In the genomic region with DNA sequence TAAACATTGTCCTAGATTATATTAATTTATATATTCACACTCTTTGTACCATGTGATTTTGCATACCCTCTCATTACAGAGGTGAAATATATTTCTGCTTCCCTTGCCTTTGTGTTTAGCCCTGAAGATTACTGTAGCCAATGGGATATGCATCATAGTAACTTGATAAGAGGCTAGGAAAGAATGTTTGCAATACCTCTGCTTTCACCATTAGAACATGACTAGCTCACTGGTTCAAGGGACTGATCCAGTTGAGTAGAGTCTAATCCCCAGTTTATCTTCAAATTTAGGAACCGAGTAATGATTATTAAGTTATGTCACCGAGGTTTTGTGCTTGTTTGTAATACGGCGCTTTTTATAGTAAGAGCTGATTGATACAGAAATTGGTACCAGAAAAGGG, we compare ENCODE assay signal across 16 cellular contexts.
A peak's percentile ranks its signal among the peaks of the same experiment; 100 is the strongest.
DNase-seq lines count a peak whose midpoint lies in the region; ATAC-seq and TF ChIP-seq lines count a peak whose summit lies in the region.
"Had no signal": no experiment of that assay in that cellular context is flagged by ENCODE, and none has a peak within 500 bp of the region (broad histone marks: within the 10 kb centered on the region; RNA-seq: fewer than 3 reads in every experiment).

No MANE protein-coding gene starts in this region.

- no peaks in the 10 kb centered on the region for H3K36me3 Mint-ChIP-seq in GM23338 (ENCODE audit: low read depth)
- H3K36me3 Mint-ChIP-seq: CD4-positive, alpha-beta memory T cell had no signal

- H3K27ac Mint-ChIP-seq in GM23338, result no peak overlapping the region
- H3K27ac Mint-ChIP-seq: CD4-positive, alpha-beta memory T cell had no signal

- no peak overlapping the region for H3K9ac ChIP-seq in SK-N-SH

- no peaks in the 10 kb centered on the region for H3K27me3 ChIP-seq in SK-N-SH (ENCODE audit: insufficient read depth)
- H3K27me3 ChIP-seq in GM23338 (ENCODE audit: insufficient read depth), result no peaks in the 10 kb centered on the region

- H4K20me1 ChIP-seq in SK-N-SH (ENCODE audit: insufficient read depth), result no peaks in the 10 kb centered on the region
- H4K20me1 ChIP-seq in GM23338 (replicated peaks; ENCODE audit: insufficient read depth), result no peaks in the 10 kb centered on the region

- no peaks in the 10 kb centered on the region for H3K27me3 Mint-ChIP-seq in GM23338 (ENCODE audit: insufficient read depth, low read depth, poor library complexity)

- 64% methylated on average over 4 of the region's 4 CpGs for WGBS in SK-N-SH (ENCODE audit: low lambda C conversion rate)

- no peaks in the 10 kb centered on the region; a peak in 1 of 4 replicates for H3K4me1 ChIP-seq in SK-N-SH (ENCODE audit: control insufficient read depth in 1 of 2, insufficient read depth in 2 of 2, low read depth in 1 of 2, low read length in 1 of 2)
- no peaks in the 10 kb centered on the region for H3K4me1 ChIP-seq in GM23338 (ENCODE audit: insufficient read depth)
- H3K4me1 ChIP-seq: A549 had no signal

- H3K79me2 ChIP-seq in SK-N-SH (ENCODE audit: insufficient read depth), result no peaks in the 10 kb centered on the region
- no peaks in the 10 kb centered on the region for H3K79me2 ChIP-seq in GM23338 (replicated peaks; ENCODE audit: insufficient read depth)

- H3F3A ChIP-seq in SK-N-SH (replicated peaks; ENCODE audit: insufficient read depth) (peaks cover 7% of the 10 kb centered on the region), GM23338 (replicated peaks; ENCODE audit: low read depth) (no peaks in the 10 kb centered on the region)

- no peak overlapping the region for H3K4me3 ChIP-seq in SK-N-SH (ENCODE audit: low read depth in 2 of 2, low read length in 1 of 2)
- no peak overlapping the region for H3K4me3 ChIP-seq in fibroblast of the aortic adventitia (ENCODE audit: low read depth, low read length)
- no peak overlapping the region for H3K4me3 ChIP-seq in GM23338
- H3K4me3 ChIP-seq: A549 had no signal

- H3K4me2 ChIP-seq in SK-N-SH (no peak overlapping the region), GM23338 (no peak overlapping the region)
- H3K4me2 ChIP-seq: A549 had no signal

- no peak for TF ChIP-seq EP300 in SK-N-SH (IDR thresholded peaks at IDR 0.05; ENCODE audit: borderline replicate concordance in 1 of 2, low read depth in 1 of 2, low read length in 1 of 2)

- H3K27ac ChIP-seq in SK-N-SH (ENCODE audit: low read depth in 2 of 2, low read length in 1 of 2) (no peak overlapping the region), GM23338 (ENCODE audit: low read depth) (no peak overlapping the region)
- H3K27ac ChIP-seq: 22Rv1, A549 had no signal

- H3K9me2 ChIP-seq in SK-N-SH (no peaks in the 10 kb centered on the region), GM23338 (ENCODE audit: insufficient read depth) (no peaks in the 10 kb centered on the region)

- no peaks in the 10 kb centered on the region for H3K9me3 Mint-ChIP-seq in GM23338
- H3K9me3 Mint-ChIP-seq: CD4-positive, alpha-beta memory T cell had no signal

- H2AFZ ChIP-seq in SK-N-SH (ENCODE audit: low read depth) (peak overlapping the region; percentile 8; the same call in 1 of the 2 replicates), GM23338 (no peak overlapping the region)

- ATAC-seq in SK-N-SH treated with all-trans-retinoic acid at 6 μM for 48 hours, result no peak
- ATAC-seq in GM23338, result no peak
- ATAC-seq: A549 had no signal

- CTCF ChIA-PET in SK-N-SH (lab: Yijun Ruan, JAX), result no interaction called here

- H3K4me3 Mint-ChIP-seq in GM23338, result no peak overlapping the region
- H3K4me3 Mint-ChIP-seq: CD4-positive, alpha-beta memory T cell had no signal

- no peak for TF ChIP-seq CTCF in SK-N-SH (IDR thresholded peaks at IDR 0.05)
- TF ChIP-seq CTCF in fibroblast of the aortic adventitia (IDR thresholded peaks at IDR 0.05; ENCODE audit: insufficient read depth, low read length), result no peak
- no peak for TF ChIP-seq CTCF in GM23338 (conservative IDR thresholded peaks at IDR 0.05; ENCODE audit: low read depth in 2 of 2)

- no peak for DNase-seq in SK-N-SH
- peak; percentile 57 for DNase-seq in amniotic epithelial cell (ENCODE audit: low read depth)
- DNase-seq in fibroblast of the aortic adventitia (ENCODE audit: low read depth), result peak; percentile 34
- DNase-seq in HT-29 (ENCODE audit: low spot score), result no peak
- no peak for DNase-seq in Kasumi-1 (lab: John Stamatoyannopoulos, UW)
- no peak for DNase-seq in GM23338 (ENCODE audit: low spot score)
- DNase-seq: C1 segment of cervical spinal cord; Calu3; CD4-positive, alpha-beta memory T cell; COR-L47; DND-41; H7; HCEC 1CT had no signal

- H3K4me1 Mint-ChIP-seq in GM23338, result no peaks in the 10 kb centered on the region
- H3K4me1 Mint-ChIP-seq: CD4-positive, alpha-beta memory T cell had no signal

- H3K36me3 ChIP-seq in SK-N-SH (replicated peaks in 1 of 2; ENCODE audit: control insufficient read depth in 1 of 2, insufficient read depth in 2 of 2, low read length in 1 of 2) (no peaks in the 10 kb centered on the region), GM23338 (ENCODE audit: insufficient read depth) (no peaks in the 10 kb centered on the region)

- POLR2A ChIA-PET in SK-N-SH (lab: Yijun Ruan, JAX), result no interaction called here

- H3K9me3 ChIP-seq in SK-N-SH, result no peaks in the 10 kb centered on the region
- H3K9me3 ChIP-seq: A549 had no signal

- no peak for TF ChIP-seq RAD21 in SK-N-SH (IDR thresholded peaks at IDR 0.05; ENCODE audit: low read length)

TF ChIP-seq in SK-N-SH, 30 proteins besides CTCF, POLR2A, EP300 and RAD21 (continues in another document):
- TF ChIP-seq, protein P1, sequence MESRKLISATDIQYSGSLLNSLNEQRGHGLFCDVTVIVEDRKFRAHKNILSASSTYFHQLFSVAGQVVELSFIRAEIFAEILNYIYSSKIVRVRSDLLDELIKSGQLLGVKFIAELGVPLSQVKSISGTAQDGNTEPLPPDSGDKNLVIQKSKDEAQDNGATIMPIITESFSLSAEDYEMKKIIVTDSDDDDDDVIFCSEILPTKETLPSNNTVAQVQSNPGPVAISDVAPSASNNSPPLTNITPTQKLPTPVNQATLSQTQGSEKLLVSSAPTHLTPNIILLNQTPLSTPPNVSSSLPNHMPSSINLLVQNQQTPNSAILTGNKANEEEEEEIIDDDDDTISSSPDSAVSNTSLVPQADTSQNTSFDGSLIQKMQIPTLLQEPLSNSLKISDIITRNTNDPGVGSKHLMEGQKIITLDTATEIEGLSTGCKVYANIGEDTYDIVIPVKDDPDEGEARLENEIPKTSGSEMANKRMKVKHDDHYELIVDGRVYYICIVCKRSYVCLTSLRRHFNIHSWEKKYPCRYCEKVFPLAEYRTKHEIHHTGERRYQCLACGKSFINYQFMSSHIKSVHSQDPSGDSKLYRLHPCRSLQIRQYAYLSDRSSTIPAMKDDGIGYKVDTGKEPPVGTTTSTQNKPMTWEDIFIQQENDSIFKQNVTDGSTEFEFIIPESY (IDR thresholded peaks at IDR 0.05; ENCODE audit: borderline replicate concordance, low read depth), result no peak
- TF ChIP-seq TEAD4 (IDR thresholded peaks at IDR 0.05; ENCODE audit: borderline replicate concordance, insufficient read depth), result no peak
- TF ChIP-seq CHD2 (IDR thresholded peaks at IDR 0.05; ENCODE audit: low read length, partially characterized antibody), result no peak

TF ChIP-seq in SK-N-SH treated with all-trans-retinoic acid at 6 μM for 48 hours, 23 proteins besides CTCF, POLR2A, EP300 and RAD21:
- TF ChIP-seq BACH2 (CRISPR knock-in tag; IDR thresholded peaks at IDR 0.05; ENCODE audit: borderline replicate concordance) (no peak), ZNF8 (CRISPR knock-in tag; IDR thresholded peaks at IDR 0.05) (no peak), ZFP30 (CRISPR knock-in tag; IDR thresholded peaks at IDR 0.05) (no peak), ESRRG (CRISPR knock-in tag; IDR thresholded peaks at IDR 0.05) (no peak), GLIS3 (CRISPR knock-in tag; IDR thresholded peaks at IDR 0.05) (no peak), ZC3H10 (CRISPR knock-in tag; IDR thresholded peaks at IDR 0.05) (no peak), CSDC2 (CRISPR knock-in tag; IDR thresholded peaks at IDR 0.05) (no peak), RARB (CRISPR knock-in tag; IDR thresholded peaks at IDR 0.05) (no peak)
- TF ChIP-seq, protein P2, sequence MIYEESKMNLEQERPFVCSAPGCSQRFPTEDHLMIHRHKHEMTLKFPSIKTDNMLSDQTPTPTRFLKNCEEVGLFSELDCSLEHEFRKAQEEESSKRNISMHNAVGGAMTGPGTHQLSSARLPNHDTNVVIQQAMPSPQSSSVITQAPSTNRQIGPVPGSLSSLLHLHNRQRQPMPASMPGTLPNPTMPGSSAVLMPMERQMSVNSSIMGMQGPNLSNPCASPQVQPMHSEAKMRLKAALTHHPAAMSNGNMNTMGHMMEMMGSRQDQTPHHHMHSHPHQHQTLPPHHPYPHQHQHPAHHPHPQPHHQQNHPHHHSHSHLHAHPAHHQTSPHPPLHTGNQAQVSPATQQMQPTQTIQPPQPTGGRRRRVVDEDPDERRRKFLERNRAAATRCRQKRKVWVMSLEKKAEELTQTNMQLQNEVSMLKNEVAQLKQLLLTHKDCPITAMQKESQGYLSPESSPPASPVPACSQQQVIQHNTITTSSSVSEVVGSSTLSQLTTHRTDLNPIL (CRISPR knock-in tag; IDR thresholded peaks at IDR 0.05; ENCODE audit: low read depth), result no peak

TF ChIP-seq in GM23338, 12 proteins besides CTCF, POLR2A, EP300 and RAD21:
- TF ChIP-seq NANOG (IDR thresholded peaks at IDR 0.05; ENCODE audit: borderline replicate concordance) (no peak), JUNB (IDR thresholded peaks at IDR 0.05; ENCODE audit: unreplicated experiment) (no peak), POLR2AphosphoS5 (IDR thresholded peaks at IDR 0.05; ENCODE audit: low read depth) (no peak), STAT1 (IDR thresholded peaks at IDR 0.05; ENCODE audit: unreplicated experiment) (no peak)
- TF ChIP-seq, protein P3, sequence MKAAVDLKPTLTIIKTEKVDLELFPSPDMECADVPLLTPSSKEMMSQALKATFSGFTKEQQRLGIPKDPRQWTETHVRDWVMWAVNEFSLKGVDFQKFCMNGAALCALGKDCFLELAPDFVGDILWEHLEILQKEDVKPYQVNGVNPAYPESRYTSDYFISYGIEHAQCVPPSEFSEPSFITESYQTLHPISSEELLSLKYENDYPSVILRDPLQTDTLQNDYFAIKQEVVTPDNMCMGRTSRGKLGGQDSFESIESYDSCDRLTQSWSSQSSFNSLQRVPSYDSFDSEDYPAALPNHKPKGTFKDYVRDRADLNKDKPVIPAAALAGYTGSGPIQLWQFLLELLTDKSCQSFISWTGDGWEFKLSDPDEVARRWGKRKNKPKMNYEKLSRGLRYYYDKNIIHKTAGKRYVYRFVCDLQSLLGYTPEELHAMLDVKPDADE (IDR thresholded peaks at IDR 0.05), result no peak

Comparison
In these comparisons a context has a peak if more than half of its experiments do, and no peak if none do; other contexts are left out.
1. DNase-seq: peak in amniotic epithelial cell (single experiment) and fibroblast of the aortic adventitia (single experiment); none in SK-N-SH (single experiment), HT-29 (single experiment), Kasumi-1 (0 of 2) and GM23338 (single experiment).